18 cellular contexts compared by ENCODE assay signal in genomic region chr5:87836696-87837095, GRCh38.
"Had no signal": no experiment of that assay in that cellular context is flagged by ENCODE, and none has a peak within 500 bp of the region (broad histone marks: within the 10 kb centered on the region; RNA-seq: fewer than 3 reads in every experiment).

No MANE protein-coding gene starts in this region.

- ATAC-seq: body of pancreas; gastrocnemius medialis; naive thymus-derived CD8-positive, alpha-beta T cell; stimulated activated memory B cell treated with anti-CD40 and anti-IgM and Interleukin-4, amounts not matched to agents 10 μg/mL and 1 μg/mL and 100 μg/mL, for 72 hours had no signal

- DNase-seq: activated gamma-delta T cell treated with Interleukin-2 at 50 U/mL for 16 hours; activated T-cell treated with anti-CD3 and anti-CD28 coated beads, Interleukin-2, amount 50 U/mL, for 1 hour; anterior cingulate cortex; body of pancreas; cortex of kidney; endodermal cell; esophagus squamous epithelium; gastrocnemius medialis; hypothalamus; left ventricle myocardium inferior; naive thymus-derived CD8-positive, alpha-beta T cell; retina; sigmoid colon; stimulated activated CD4-positive, alpha-beta T cell treated with anti-CD3 and anti-CD28 coated beads, Interleukin-15, amount 100 ng/mL, for 24 hours; transverse colon; uterus; WERI-Rb-1 had no signal
